ENCODE assay signal across 17 cellular contexts in the genomic region with DNA sequence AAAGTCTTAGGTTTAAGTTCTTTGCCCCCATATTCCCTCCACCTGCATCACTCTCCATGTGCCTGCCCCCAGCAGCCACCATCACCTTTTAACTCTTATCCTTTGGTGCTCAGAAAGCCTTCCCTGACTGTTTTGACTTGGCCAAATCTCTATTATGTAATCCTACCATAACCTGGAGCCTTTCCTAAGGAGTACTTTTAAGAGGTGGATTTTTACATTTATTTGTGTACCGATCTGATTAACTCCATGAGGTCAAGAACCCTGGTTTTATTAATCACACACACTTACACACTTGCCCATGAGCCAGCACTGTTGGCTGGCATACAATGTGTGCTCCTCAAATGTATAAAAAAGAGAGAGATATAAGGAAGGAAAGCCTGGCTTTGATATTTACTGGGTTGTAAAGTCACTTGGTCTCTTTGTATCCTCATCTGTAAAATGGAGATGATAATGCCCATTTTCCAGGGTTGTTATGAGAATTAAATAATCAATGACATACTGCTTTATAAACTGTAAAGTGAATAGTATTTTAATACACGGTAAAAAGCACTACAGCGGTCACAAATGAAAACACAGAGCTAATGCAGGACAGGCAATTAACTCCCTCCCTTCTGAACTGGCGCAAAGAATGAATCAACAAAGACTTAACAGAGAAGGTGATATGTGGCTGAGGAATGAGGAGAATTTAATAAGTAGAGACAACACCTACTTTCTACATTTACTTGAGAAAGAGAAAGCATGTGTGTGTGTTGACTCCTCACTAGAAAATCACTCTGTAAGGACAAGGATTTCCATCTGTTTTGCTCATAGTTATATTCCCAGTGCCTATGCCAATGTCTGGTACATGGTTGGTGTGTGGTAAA. TPM values are rescaled to one million over a fixed set of nuclear protein-coding genes. Genes with fewer than 3 reads are reported as not detected.
"Had no signal": no experiment of that assay in that cellular context is flagged by ENCODE, and none has a peak within 500 bp of the region (broad histone marks: within the 10 kb centered on the region; RNA-seq: fewer than 3 reads in every experiment).

No MANE protein-coding gene starts in this region.

- H3K27me3 Mint-ChIP-seq: activated CD8-positive, alpha-beta memory T cell treated with anti-CD3 and anti-CD28 coated beads, Interleukin-2, amount 10 ng/mL, durations not matched to agents 7 days and 5 days had no signal

- H3K36me3 Mint-ChIP-seq: activated CD8-positive, alpha-beta memory T cell treated with anti-CD3 and anti-CD28 coated beads, Interleukin-2, amount 10 ng/mL, durations not matched to agents 7 days and 5 days had no signal

- H3K4me1 Mint-ChIP-seq: activated CD8-positive, alpha-beta memory T cell treated with anti-CD3 and anti-CD28 coated beads, Interleukin-2, amount 10 ng/mL, durations not matched to agents 7 days and 5 days; naive thymus-derived CD4-positive, alpha-beta T cell had no signal

- H3K9me3 Mint-ChIP-seq: activated T-cell treated with anti-CD3 and anti-CD28 coated beads, Interleukin-2, amount 50 U/mL, for 72 hours; naive thymus-derived CD4-positive, alpha-beta T cell had no signal

- H3K27ac Mint-ChIP-seq: activated CD8-positive, alpha-beta memory T cell treated with anti-CD3 and anti-CD28 coated beads, Interleukin-2, amount 10 ng/mL, durations not matched to agents 7 days and 5 days; activated T-cell treated with anti-CD3 and anti-CD28 coated beads, Interleukin-2, amount 50 U/mL, for 72 hours; naive thymus-derived CD4-positive, alpha-beta T cell had no signal

- H3K4me3 Mint-ChIP-seq: activated CD8-positive, alpha-beta memory T cell treated with anti-CD3 and anti-CD28 coated beads, Interleukin-2, amount 10 ng/mL, durations not matched to agents 7 days and 5 days; activated T-cell treated with anti-CD3 and anti-CD28 coated beads, Interleukin-2, amount 50 U/mL, for 72 hours; naive thymus-derived CD4-positive, alpha-beta T cell had no signal

- H3K27me3 ChIP-seq: ascending aorta, cardiac muscle cell, colonic mucosa, sigmoid colon, testis, uterus had no signal

- H3K4me1 ChIP-seq: ascending aorta, colonic mucosa, psoas muscle, sigmoid colon, testis, uterus had no signal

- H3K9me3 ChIP-seq: ascending aorta, colonic mucosa, psoas muscle, sigmoid colon, testis, uterus had no signal

- H3K27ac ChIP-seq: ascending aorta, cardiac muscle cell, colonic mucosa, psoas muscle, sigmoid colon, testis, uterus had no signal

- H3K4me3 ChIP-seq: ascending aorta, cardiac muscle cell, colonic mucosa, lung, psoas muscle, sigmoid colon, testis, uterus had no signal

- DNase-seq: activated CD8-positive, alpha-beta memory T cell treated with anti-CD3 and anti-CD28 coated beads, Interleukin-2, amount 10 ng/mL, durations not matched to agents 7 days and 5 days; activated T-cell treated with anti-CD3 and anti-CD28 coated beads, Interleukin-2, amount 50 U/mL, for 72 hours; colonic mucosa; erythroblast; hippocampal formation; kidney glomerular epithelial cell; naive thymus-derived CD4-positive, alpha-beta T cell; psoas muscle; sigmoid colon; stimulated activated CD4-positive, alpha-beta T cell treated with anti-CD3 and anti-CD28 coated beads, Interleukin-4, amount 100 ng/mL, for 1 hour; stimulated activated CD8-positive, alpha-beta memory T cell treated with anti-CD3 and anti-CD28 coated beads, Interleukin-4, amount 100 ng/mL, for 48 hours; stimulated activated naive CD8-positive, alpha-beta T cell treated with anti-CD3 and anti-CD28 coated beads, Interleukin-15, Interleukin-2, amounts not matched to agents 100 U/mL and 50 U/mL, for 24 hours; testis; uterus had no signal

- H3K36me3 ChIP-seq: ascending aorta, cardiac muscle cell, colonic mucosa, sigmoid colon, uterus had no signal

RNA-seq across cellular contexts. Expression of a gene that starts 45.4 kb away (rescaled TPM):
- total RNA-seq: ascending aorta had no signal
